Comparison of ENCODE assay signal across 8 cellular contexts in genomic region chr4:76689079-76689817, GRCh38.
DNase-seq lines count a peak whose midpoint lies in the region; ATAC-seq, FAIRE-seq and TF ChIP-seq lines count a peak whose summit lies in the region.

No MANE protein-coding gene starts in this region.

- H3K36me3 Mint-ChIP-seq in activated naive CD4-positive, alpha-beta T cell treated with anti-CD3 and anti-CD28 coated beads, Interleukin-2, amount 50 U/mL, for 72 hours, result peaks cover 0 to 5% of the 10 kb centered on the region in 2 donors

- H3K9me3 Mint-ChIP-seq in activated naive CD4-positive, alpha-beta T cell treated with anti-CD3 and anti-CD28 coated beads, Interleukin-2, amount 50 U/mL, for 72 hours, result no peaks in the 10 kb centered on the region

- peak; percentile 65 for ATAC-seq in GM21576 (IDR thresholded peaks at IDR 0.05; ENCODE audit: unreplicated experiment)
- peak; percentile 41 to 85 for ATAC-seq in activated naive CD4-positive, alpha-beta T cell treated with anti-CD3 and anti-CD28 coated beads, Interleukin-2, amount 50 U/mL, for 72 hours

- H3K9me3 ChIP-seq in left ventricle myocardium inferior (replicated peaks), result no peaks in the 10 kb centered on the region

- H3K27ac Mint-ChIP-seq in activated naive CD4-positive, alpha-beta T cell treated with anti-CD3 and anti-CD28 coated beads, Interleukin-2, amount 50 U/mL, for 72 hours, result no peak overlapping the region

- FAIRE-seq in D721Med (lab: Jason Lieb, UNC), result no peak

- H3K27me3 ChIP-seq in left ventricle myocardium inferior (ENCODE audit: low read depth), result peaks cover 37% of the 10 kb centered on the region

- intact Hi-C loops in left ventricle myocardium inferior (cut with micrococcal nuclease), result no loop called here

- peak overlapping the region; percentile 71 for H3K4me3 ChIP-seq in left ventricle myocardium inferior

- no peak for TF ChIP-seq CTCF in D721Med (IDR thresholded peaks at IDR 0.05; ENCODE audit: insufficient read depth, missing control alignments)
- TF ChIP-seq CTCF in left ventricle myocardium inferior (IDR thresholded peaks at IDR 0.05; ENCODE audit: borderline replicate concordance), result no peak

- peak; percentile 48 for DNase-seq in D721Med (ENCODE audit: insufficient read length, low spot score)
- peak; percentile 41 to 56 for DNase-seq in NCI-H1930 (lab: John Stamatoyannopoulos, UW)
- DNase-seq in activated naive CD4-positive, alpha-beta T cell treated with anti-CD3 and anti-CD28 coated beads, Interleukin-2, amount 50 U/mL, for 72 hours (ENCODE audit: low spot score in 2 of 2), result peak in 1 of 2 donors; percentile 35
- peak; percentile 40 for DNase-seq in left ventricle myocardium inferior
- DNase-seq in retina, result peak; percentile 83
- no peak for DNase-seq in COLO829 (ENCODE audit: low spot score)
- no peak for DNase-seq in T-helper 9 cell

- H3K36me3 ChIP-seq in left ventricle myocardium inferior, result no peaks in the 10 kb centered on the region

- H3K4me1 ChIP-seq in left ventricle myocardium inferior, result peaks cover 48% of the 10 kb centered on the region

- H3K27ac ChIP-seq in left ventricle myocardium inferior (replicated peaks), result peak overlapping the region; percentile 38

Comparison
In these comparisons a context has a peak if more than half of its experiments do, and no peak if none do; other contexts are left out.
1. DNase-seq: peak in D721Med (single experiment), NCI-H1930 (2 of 2), left ventricle myocardium inferior (single experiment) and retina (single experiment); none in COLO829 (single experiment) and T-helper 9 cell (single experiment).